In the genomic region with DNA sequence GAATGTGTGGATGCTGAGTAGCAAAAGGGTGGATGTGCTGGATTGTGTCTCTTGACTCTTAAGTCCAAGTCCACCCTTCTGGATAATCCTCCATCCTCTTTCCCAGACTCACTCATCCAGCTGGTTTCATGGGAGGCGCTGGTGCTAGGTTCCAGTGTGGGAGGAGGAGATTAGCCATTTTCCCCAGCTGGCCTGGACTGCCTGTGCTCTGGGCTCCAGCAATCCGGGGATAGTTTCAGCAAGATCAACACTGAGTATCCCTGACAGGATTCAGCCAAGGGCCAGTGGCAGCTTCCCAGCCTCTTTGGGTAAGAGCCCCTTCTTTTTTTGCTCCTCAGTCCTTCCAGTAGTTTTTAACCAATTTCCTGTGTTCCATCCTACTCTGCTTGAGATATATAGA, we compare ENCODE assay signal across 1 cellular context.
TF ChIP-seq lines count a peak whose summit lies in the region.

No MANE protein-coding gene starts in this region.

TF ChIP-seq in H1, 55 proteins besides CTCF, POLR2A, EP300 and RAD21:
- TF ChIP-seq, protein P1, sequence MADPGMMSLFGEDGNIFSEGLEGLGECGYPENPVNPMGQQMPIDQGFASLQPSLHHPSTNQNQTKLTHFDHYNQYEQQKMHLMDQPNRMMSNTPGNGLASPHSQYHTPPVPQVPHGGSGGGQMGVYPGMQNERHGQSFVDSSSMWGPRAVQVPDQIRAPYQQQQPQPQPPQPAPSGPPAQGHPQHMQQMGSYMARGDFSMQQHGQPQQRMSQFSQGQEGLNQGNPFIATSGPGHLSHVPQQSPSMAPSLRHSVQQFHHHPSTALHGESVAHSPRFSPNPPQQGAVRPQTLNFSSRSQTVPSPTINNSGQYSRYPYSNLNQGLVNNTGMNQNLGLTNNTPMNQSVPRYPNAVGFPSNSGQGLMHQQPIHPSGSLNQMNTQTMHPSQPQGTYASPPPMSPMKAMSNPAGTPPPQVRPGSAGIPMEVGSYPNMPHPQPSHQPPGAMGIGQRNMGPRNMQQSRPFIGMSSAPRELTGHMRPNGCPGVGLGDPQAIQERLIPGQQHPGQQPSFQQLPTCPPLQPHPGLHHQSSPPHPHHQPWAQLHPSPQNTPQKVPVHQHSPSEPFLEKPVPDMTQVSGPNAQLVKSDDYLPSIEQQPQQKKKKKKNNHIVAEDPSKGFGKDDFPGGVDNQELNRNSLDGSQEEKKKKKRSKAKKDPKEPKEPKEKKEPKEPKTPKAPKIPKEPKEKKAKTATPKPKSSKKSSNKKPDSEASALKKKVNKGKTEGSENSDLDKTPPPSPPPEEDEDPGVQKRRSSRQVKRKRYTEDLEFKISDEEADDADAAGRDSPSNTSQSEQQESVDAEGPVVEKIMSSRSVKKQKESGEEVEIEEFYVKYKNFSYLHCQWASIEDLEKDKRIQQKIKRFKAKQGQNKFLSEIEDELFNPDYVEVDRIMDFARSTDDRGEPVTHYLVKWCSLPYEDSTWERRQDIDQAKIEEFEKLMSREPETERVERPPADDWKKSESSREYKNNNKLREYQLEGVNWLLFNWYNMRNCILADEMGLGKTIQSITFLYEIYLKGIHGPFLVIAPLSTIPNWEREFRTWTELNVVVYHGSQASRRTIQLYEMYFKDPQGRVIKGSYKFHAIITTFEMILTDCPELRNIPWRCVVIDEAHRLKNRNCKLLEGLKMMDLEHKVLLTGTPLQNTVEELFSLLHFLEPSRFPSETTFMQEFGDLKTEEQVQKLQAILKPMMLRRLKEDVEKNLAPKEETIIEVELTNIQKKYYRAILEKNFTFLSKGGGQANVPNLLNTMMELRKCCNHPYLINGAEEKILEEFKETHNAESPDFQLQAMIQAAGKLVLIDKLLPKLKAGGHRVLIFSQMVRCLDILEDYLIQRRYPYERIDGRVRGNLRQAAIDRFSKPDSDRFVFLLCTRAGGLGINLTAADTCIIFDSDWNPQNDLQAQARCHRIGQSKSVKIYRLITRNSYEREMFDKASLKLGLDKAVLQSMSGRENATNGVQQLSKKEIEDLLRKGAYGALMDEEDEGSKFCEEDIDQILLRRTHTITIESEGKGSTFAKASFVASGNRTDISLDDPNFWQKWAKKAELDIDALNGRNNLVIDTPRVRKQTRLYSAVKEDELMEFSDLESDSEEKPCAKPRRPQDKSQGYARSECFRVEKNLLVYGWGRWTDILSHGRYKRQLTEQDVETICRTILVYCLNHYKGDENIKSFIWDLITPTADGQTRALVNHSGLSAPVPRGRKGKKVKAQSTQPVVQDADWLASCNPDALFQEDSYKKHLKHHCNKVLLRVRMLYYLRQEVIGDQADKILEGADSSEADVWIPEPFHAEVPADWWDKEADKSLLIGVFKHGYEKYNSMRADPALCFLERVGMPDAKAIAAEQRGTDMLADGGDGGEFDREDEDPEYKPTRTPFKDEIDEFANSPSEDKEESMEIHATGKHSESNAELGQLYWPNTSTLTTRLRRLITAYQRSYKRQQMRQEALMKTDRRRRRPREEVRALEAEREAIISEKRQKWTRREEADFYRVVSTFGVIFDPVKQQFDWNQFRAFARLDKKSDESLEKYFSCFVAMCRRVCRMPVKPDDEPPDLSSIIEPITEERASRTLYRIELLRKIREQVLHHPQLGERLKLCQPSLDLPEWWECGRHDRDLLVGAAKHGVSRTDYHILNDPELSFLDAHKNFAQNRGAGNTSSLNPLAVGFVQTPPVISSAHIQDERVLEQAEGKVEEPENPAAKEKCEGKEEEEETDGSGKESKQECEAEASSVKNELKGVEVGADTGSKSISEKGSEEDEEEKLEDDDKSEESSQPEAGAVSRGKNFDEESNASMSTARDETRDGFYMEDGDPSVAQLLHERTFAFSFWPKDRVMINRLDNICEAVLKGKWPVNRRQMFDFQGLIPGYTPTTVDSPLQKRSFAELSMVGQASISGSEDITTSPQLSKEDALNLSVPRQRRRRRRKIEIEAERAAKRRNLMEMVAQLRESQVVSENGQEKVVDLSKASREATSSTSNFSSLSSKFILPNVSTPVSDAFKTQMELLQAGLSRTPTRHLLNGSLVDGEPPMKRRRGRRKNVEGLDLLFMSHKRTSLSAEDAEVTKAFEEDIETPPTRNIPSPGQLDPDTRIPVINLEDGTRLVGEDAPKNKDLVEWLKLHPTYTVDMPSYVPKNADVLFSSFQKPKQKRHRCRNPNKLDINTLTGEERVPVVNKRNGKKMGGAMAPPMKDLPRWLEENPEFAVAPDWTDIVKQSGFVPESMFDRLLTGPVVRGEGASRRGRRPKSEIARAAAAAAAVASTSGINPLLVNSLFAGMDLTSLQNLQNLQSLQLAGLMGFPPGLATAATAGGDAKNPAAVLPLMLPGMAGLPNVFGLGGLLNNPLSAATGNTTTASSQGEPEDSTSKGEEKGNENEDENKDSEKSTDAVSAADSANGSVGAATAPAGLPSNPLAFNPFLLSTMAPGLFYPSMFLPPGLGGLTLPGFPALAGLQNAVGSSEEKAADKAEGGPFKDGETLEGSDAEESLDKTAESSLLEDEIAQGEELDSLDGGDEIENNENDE (IDR thresholded peaks at IDR 0.05; ENCODE audit: insufficient replicate concordance, low read length), result no peak
- TF ChIP-seq TAF1 (IDR thresholded peaks at IDR 0.05; ENCODE audit: low read depth, low read length) (no peak), RFX5 (IDR thresholded peaks at IDR 0.05; ENCODE audit: borderline replicate concordance, low read depth, low read length) (no peak), GTF2F1 (IDR thresholded peaks at IDR 0.05; ENCODE audit: borderline replicate concordance, low read depth, low read length) (no peak), SRF (IDR thresholded peaks at IDR 0.05; ENCODE audit: low read depth, low read length) (no peak)
- TF ChIP-seq, protein P2, sequence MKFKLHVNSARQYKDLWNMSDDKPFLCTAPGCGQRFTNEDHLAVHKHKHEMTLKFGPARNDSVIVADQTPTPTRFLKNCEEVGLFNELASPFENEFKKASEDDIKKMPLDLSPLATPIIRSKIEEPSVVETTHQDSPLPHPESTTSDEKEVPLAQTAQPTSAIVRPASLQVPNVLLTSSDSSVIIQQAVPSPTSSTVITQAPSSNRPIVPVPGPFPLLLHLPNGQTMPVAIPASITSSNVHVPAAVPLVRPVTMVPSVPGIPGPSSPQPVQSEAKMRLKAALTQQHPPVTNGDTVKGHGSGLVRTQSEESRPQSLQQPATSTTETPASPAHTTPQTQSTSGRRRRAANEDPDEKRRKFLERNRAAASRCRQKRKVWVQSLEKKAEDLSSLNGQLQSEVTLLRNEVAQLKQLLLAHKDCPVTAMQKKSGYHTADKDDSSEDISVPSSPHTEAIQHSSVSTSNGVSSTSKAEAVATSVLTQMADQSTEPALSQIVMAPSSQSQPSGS (IDR thresholded peaks at IDR 0.05; ENCODE audit: low read length), result no peak
- TF ChIP-seq, protein P3, sequence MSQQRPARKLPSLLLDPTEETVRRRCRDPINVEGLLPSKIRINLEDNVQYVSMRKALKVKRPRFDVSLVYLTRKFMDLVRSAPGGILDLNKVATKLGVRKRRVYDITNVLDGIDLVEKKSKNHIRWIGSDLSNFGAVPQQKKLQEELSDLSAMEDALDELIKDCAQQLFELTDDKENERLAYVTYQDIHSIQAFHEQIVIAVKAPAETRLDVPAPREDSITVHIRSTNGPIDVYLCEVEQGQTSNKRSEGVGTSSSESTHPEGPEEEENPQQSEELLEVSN (IDR thresholded peaks at IDR 0.05), result no peak
